Comparison of ENCODE assay signal across 1 cellular context in genomic region chr12:85821759-85822158, GRCh38.
TF ChIP-seq lines count a peak whose summit lies in the region.

No MANE protein-coding gene starts in this region.

TF ChIP-seq in HepG2, 621 proteins besides CTCF, POLR2A, EP300 and RAD21 (continued from another document and continues in another):
- no peak for TF ChIP-seq ARHGAP35 (CRISPR knock-in tag; IDR thresholded peaks at IDR 0.05; ENCODE audit: borderline replicate concordance)
- TF ChIP-seq KDM2A (CRISPR knock-in tag; IDR thresholded peaks at IDR 0.05; ENCODE audit: borderline replicate concordance, low read depth), result no peak
- TF ChIP-seq HES4 (CRISPR knock-in tag; IDR thresholded peaks at IDR 0.05; ENCODE audit: borderline replicate concordance), result no peak
- no peak for TF ChIP-seq ZNF3 (CRISPR knock-in tag; IDR thresholded peaks at IDR 0.05)
- no peak for TF ChIP-seq KLF12 (CRISPR knock-in tag; IDR thresholded peaks at IDR 0.05; ENCODE audit: borderline replicate concordance)
- no peak for TF ChIP-seq WIZ (CRISPR knock-in tag; IDR thresholded peaks at IDR 0.05)
- TF ChIP-seq HNRNPLL (IDR thresholded peaks at IDR 0.05; ENCODE audit: low read depth, low read length, poor library complexity, severe bottlenecking), result no peak
- TF ChIP-seq, protein P1, sequence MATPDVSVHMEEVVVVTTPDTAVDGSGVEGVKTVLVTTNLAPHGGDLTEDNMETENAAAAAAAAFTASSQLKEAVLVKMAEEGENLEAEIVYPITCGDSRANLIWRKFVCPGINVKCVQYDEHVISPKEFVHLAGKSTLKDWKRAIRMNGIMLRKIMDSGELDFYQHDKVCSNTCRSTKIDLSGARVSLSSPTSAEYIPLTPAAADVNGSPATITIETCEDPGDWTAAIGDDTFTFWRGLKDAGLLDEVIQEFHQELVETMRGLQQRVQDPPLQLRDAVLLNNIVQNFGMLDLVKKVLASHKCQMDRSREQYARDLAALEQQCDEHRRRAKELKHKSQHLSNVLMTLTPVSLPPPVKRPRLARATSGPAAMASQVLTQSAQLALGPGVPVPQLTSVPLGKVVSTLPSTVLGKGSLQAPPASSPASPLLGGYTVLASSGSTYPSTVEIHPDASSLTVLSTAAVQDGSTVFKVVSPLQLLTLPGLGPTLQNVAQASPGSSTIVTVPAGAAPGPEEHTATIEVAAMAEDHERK (CRISPR knock-in tag; IDR thresholded peaks at IDR 0.05; ENCODE audit: low read depth), result no peak
- TF ChIP-seq CEBPG (CRISPR knock-in tag; IDR thresholded peaks at IDR 0.05), result peak; percentile 17; the same call in 1 of the 2 replicates
- TF ChIP-seq MXD4 (CRISPR knock-in tag; IDR thresholded peaks at IDR 0.05), result no peak
- peak; percentile 80 for TF ChIP-seq FOXA1 (IDR thresholded peaks at IDR 0.05)
- 0 out of 2 replicates have a peak, but pooled peaks have one; percentile 45 for TF ChIP-seq FOXA1 (CRISPR knock-in tag; IDR thresholded peaks at IDR 0.05)
- no peak for TF ChIP-seq SOX13 (IDR thresholded peaks at IDR 0.05)
- TF ChIP-seq SOX13 (CRISPR knock-in tag; conservative IDR thresholded peaks at IDR 0.05 in 1 of 2, IDR thresholded peaks at IDR 0.05 in 1 of 2), result peak in 1 of 2 experiments; percentile 43; a peak in 1 of 4 replicates
- TF ChIP-seq TCF7 (IDR thresholded peaks at IDR 0.05; ENCODE audit: low read depth), result peak; percentile 23; the same call in 1 of the 2 replicates
- no peak for TF ChIP-seq CBX1 (IDR thresholded peaks at IDR 0.05; ENCODE audit: low read depth)
- TF ChIP-seq, protein P2, sequence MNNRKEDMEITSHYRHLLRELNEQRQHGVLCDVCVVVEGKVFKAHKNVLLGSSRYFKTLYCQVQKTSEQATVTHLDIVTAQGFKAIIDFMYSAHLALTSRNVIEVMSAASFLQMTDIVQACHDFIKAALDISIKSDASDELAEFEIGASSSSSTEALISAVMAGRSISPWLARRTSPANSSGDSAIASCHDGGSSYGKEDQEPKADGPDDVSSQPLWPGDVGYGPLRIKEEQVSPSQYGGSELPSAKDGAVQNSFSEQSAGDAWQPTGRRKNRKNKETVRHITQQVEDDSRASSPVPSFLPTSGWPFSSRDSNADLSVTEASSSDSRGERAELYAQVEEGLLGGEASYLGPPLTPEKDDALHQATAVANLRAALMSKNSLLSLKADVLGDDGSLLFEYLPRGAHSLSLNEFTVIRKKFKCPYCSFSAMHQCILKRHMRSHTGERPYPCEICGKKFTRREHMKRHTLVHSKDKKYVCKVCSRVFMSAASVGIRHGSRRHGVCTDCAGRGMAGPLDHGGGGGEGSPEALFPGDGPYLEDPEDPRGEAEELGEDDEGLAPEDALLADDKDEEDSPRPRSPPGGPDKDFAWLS (CRISPR knock-in tag; IDR thresholded peaks at IDR 0.05; ENCODE audit: borderline replicate concordance), result no peak
- no peak for TF ChIP-seq ZNF180 (CRISPR knock-in tag; IDR thresholded peaks at IDR 0.05; ENCODE audit: borderline replicate concordance, low read depth)
- TF ChIP-seq DZIP1 (CRISPR knock-in tag; IDR thresholded peaks at IDR 0.05), result no peak
- TF ChIP-seq TP53 (CRISPR knock-in tag; conservative IDR thresholded peaks at IDR 0.05), result no peak
- TF ChIP-seq ZFP82 (CRISPR knock-in tag; IDR thresholded peaks at IDR 0.05; ENCODE audit: borderline replicate concordance), result no peak
- TF ChIP-seq MEIS2 (CRISPR knock-in tag; IDR thresholded peaks at IDR 0.05), result no peak
- no peak for TF ChIP-seq ZNF607 (CRISPR knock-in tag; IDR thresholded peaks at IDR 0.05; ENCODE audit: borderline replicate concordance)
- peak; percentile 79 for TF ChIP-seq MIXL1 (CRISPR knock-in tag; IDR thresholded peaks at IDR 0.05)
- no peak for TF ChIP-seq PHF5A (CRISPR knock-in tag; IDR thresholded peaks at IDR 0.05; ENCODE audit: low read depth, unreplicated experiment)
- TF ChIP-seq RXRA (CRISPR knock-in tag; IDR thresholded peaks at IDR 0.05), result no peak
- TF ChIP-seq RERE (CRISPR knock-in tag; IDR thresholded peaks at IDR 0.05; ENCODE audit: low read depth), result peak; percentile 85
- no peak for TF ChIP-seq NPAS2 (CRISPR knock-in tag; IDR thresholded peaks at IDR 0.05; ENCODE audit: borderline replicate concordance)
- no peak for TF ChIP-seq ZNF251 (CRISPR knock-in tag; IDR thresholded peaks at IDR 0.05)
- TF ChIP-seq SYNCRIP (IDR thresholded peaks at IDR 0.05; ENCODE audit: insufficient read depth, low read depth, low read length), result no peak
- TF ChIP-seq ZNF503 (CRISPR knock-in tag; IDR thresholded peaks at IDR 0.05), result peak; percentile 63; the same call in 1 of the 2 replicates
- no peak for TF ChIP-seq ZNF567 (CRISPR knock-in tag; IDR thresholded peaks at IDR 0.05; ENCODE audit: borderline replicate concordance)
- peak; percentile 55 for TF ChIP-seq TBL1XR1 (IDR thresholded peaks at IDR 0.05; ENCODE audit: borderline replicate concordance, low read length, partially characterized antibody)
- TF ChIP-seq NR2F2 (IDR thresholded peaks at IDR 0.05; ENCODE audit: borderline replicate concordance, low read depth), result peak; percentile 41; the same call in 1 of the 2 replicates
- TF ChIP-seq JUNB (CRISPR knock-in tag; IDR thresholded peaks at IDR 0.05; ENCODE audit: borderline replicate concordance), result no peak
- TF ChIP-seq ZNF703 (CRISPR knock-in tag; IDR thresholded peaks at IDR 0.05; ENCODE audit: borderline replicate concordance), result no peak
- TF ChIP-seq, protein P3, sequence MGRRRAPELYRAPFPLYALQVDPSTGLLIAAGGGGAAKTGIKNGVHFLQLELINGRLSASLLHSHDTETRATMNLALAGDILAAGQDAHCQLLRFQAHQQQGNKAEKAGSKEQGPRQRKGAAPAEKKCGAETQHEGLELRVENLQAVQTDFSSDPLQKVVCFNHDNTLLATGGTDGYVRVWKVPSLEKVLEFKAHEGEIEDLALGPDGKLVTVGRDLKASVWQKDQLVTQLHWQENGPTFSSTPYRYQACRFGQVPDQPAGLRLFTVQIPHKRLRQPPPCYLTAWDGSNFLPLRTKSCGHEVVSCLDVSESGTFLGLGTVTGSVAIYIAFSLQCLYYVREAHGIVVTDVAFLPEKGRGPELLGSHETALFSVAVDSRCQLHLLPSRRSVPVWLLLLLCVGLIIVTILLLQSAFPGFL (CRISPR knock-in tag; IDR thresholded peaks at IDR 0.05), result no peak
- no peak for TF ChIP-seq ZNF253 (CRISPR knock-in tag; IDR thresholded peaks at IDR 0.05; ENCODE audit: borderline replicate concordance)
- TF ChIP-seq SIX1 (CRISPR knock-in tag; IDR thresholded peaks at IDR 0.05; ENCODE audit: borderline replicate concordance), result peak; percentile 46; the same call in 1 of the 2 replicates
- no peak for TF ChIP-seq MLLT10 (CRISPR knock-in tag; IDR thresholded peaks at IDR 0.05)
- no peak for TF ChIP-seq ZSCAN12 (CRISPR knock-in tag; IDR thresholded peaks at IDR 0.05)
- TF ChIP-seq ATF3 (CRISPR knock-in tag; IDR thresholded peaks at IDR 0.05), result no peak
- TF ChIP-seq, protein P4, sequence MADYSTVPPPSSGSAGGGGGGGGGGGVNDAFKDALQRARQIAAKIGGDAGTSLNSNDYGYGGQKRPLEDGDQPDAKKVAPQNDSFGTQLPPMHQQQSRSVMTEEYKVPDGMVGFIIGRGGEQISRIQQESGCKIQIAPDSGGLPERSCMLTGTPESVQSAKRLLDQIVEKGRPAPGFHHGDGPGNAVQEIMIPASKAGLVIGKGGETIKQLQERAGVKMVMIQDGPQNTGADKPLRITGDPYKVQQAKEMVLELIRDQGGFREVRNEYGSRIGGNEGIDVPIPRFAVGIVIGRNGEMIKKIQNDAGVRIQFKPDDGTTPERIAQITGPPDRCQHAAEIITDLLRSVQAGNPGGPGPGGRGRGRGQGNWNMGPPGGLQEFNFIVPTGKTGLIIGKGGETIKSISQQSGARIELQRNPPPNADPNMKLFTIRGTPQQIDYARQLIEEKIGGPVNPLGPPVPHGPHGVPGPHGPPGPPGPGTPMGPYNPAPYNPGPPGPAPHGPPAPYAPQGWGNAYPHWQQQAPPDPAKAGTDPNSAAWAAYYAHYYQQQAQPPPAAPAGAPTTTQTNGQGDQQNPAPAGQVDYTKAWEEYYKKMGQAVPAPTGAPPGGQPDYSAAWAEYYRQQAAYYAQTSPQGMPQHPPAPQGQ (CRISPR knock-in tag; IDR thresholded peaks at IDR 0.05; ENCODE audit: borderline replicate concordance), result no peak
- 0 out of 2 replicates have a peak, but pooled peaks have one; percentile 29 for TF ChIP-seq ELF3 (CRISPR knock-in tag; IDR thresholded peaks at IDR 0.05)
- TF ChIP-seq, protein P5, sequence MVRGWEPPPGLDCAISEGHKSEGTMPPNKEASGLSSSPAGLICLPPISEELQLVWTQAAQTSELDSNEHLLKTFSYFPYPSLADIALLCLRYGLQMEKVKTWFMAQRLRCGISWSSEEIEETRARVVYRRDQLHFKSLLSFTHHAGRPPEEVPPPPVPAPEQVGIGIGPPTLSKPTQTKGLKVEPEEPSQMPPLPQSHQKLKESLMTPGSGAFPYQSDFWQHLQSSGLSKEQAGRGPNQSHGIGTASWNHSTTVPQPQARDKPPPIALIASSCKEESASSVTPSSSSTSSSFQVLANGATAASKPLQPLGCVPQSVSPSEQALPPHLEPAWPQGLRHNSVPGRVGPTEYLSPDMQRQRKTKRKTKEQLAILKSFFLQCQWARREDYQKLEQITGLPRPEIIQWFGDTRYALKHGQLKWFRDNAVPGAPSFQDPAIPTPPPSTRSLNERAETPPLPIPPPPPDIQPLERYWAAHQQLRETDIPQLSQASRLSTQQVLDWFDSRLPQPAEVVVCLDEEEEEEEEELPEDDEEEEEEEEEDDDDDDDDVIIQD (CRISPR knock-in tag; IDR thresholded peaks at IDR 0.05; ENCODE audit: low read depth), result peak; percentile 26; the same call in 1 of the 2 replicates
- TF ChIP-seq CREM (IDR thresholded peaks at IDR 0.05), result no peak; the same call in 1 of the 2 replicates
- no peak for TF ChIP-seq CREM (CRISPR knock-in tag; IDR thresholded peaks at IDR 0.05)
- no peak for TF ChIP-seq ZNF143 (CRISPR knock-in tag; IDR thresholded peaks at IDR 0.05)
